ENCODE assay signal across 9 cellular contexts in the genomic region with DNA sequence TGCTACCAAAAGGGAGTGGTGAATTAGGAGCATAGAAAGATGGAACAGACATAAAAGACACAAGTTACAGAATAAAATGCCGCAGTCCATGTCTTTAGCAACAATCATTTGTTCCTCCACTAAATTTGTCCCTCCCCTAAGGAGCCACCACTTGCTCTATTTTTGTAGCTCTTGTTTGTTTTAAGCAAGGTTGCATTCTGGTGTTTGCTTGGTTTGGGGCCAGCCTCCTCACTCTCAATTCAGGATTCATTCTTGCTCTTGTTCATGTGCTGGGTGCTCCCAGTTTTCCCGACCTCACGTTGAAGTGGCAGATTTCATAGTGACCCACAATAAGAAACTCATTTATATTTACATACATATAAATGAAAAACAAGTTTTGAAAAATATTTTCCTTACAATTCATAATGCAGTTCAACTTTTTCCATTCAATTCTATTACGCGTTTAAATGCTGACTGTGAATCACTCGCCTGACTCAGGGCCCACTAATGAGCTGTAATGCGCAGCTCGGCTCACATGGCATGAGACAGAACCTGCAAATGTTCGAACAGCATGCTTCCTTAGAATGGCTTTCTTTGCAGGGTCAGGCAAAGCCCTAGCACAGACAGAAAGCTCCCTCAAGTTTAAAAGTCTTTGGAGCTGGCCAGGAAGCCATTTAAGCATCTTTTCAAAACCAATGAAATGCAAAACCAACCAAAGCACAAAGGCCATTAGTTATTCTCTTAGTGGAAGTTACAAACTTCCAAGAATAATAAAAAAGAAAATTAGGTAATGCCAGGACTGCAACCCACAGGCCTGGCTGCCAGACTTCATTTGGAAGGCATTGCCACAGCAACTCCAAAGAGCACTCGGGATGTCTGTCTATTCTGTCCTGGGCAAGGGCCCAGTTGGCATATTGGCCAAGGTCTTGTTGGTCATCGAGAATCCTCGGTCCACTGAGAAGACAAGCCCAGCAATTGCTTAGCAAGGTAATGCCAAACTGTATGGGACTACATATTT. TPM values are rescaled to one million over a fixed set of nuclear protein-coding genes. Genes with fewer than 3 reads are reported as not detected.
A peak's percentile ranks its signal among the peaks of the same experiment; 100 is the strongest.
DNase-seq lines count a peak whose midpoint lies in the region; ATAC-seq and TF ChIP-seq lines count a peak whose summit lies in the region.
"Had no signal": no experiment of that assay in that cellular context is flagged by ENCODE, and none has a peak within 500 bp of the region (broad histone marks: within the 10 kb centered on the region; RNA-seq: fewer than 3 reads in every experiment).

No MANE protein-coding gene starts in this region.

- H3K4me3 ChIP-seq in AG04450 (ENCODE audit: low read depth, low read length) (no peak overlapping the region), right lobe of liver (no peak overlapping the region)

- 51% methylated on average over 12 of the region's 12 CpGs for WGBS in right lobe of liver (ENCODE audit: insufficient coverage, low coverage, low lambda C conversion rate, missing lambda C conversion rate)

- H3K27me3 ChIP-seq in AG04450 (ENCODE audit: control insufficient read depth, insufficient read depth, low read length) = no peaks in the 10 kb centered on the region
- H3K27me3 ChIP-seq in right lobe of liver = no peaks in the 10 kb centered on the region

- CTCF ChIA-PET in AG04450 (lab: Charles Lee) = interaction anchor here (1.2 to 2.2 kb wide), 3 partner anchors 11 to 414 kb away, joined by 8 to 17 read pairs (median 9); no protein-coding TSS in a partner anchor

- POLR2A ChIA-PET in AG04450 (lab: Yijun Ruan, JAX) = no interaction called here

- peak; percentile 47 for DNase-seq in AG04450 (ENCODE audit: low read depth, low spot score)
- peak; percentile 86 for DNase-seq in M059J (ENCODE audit: low read depth)
- DNase-seq in right lobe of liver = peak; percentile 75 to 92 (median 85)
- DNase-seq in ureter (ENCODE audit: low spot score) = no peak
- DNase-seq in ecto neural progenitor cell (ENCODE audit: low spot score) = no peak

- peaks cover 0 to 31% (median 13%) of the 10 kb centered on the region in 4 donors for H3K4me1 ChIP-seq in right lobe of liver

- peak overlapping the region; percentile 39 for H3K27ac ChIP-seq in AG04450 (ENCODE audit: low read depth, low read length)
- H3K27ac ChIP-seq in cingulate gyrus (ENCODE audit: low read depth, low read length) = peak overlapping the region; percentile 14
- peak overlapping the region in 2 of 3 donors; percentile 12 to 80 for H3K27ac ChIP-seq in right lobe of liver

- TF ChIP-seq POLR2A in right lobe of liver (IDR thresholded peaks at IDR 0.05) (no peak), GM18505 (IDR thresholded peaks at IDR 0.05; ENCODE audit: borderline replicate concordance, extremely low read depth, insufficient read depth, insufficient read length) (no peak)

- TF ChIP-seq CTCF in AG04450 (IDR thresholded peaks at IDR 0.05; ENCODE audit: low read depth, low read length) (no peak), right lobe of liver (IDR thresholded peaks at IDR 0.05) (no peak)

- H3K9me3 ChIP-seq in AG04450 (ENCODE audit: control insufficient read depth, insufficient read depth, low read length) = no peaks in the 10 kb centered on the region
- H3K9me3 ChIP-seq in right lobe of liver = no peaks in the 10 kb centered on the region

- peak; percentile 74 to 94 (median 84) for ATAC-seq in right lobe of liver
- no peak for ATAC-seq in GM21619 (IDR thresholded peaks at IDR 0.05; ENCODE audit: unreplicated experiment)
- ATAC-seq in GM18505 (IDR thresholded peaks at IDR 0.05; ENCODE audit: unreplicated experiment) = no peak

- no peaks in the 10 kb centered on the region for H3K36me3 ChIP-seq in right lobe of liver

- intact Hi-C loops in right lobe of liver (cut with DNase I) = no loop called here

RNA-seq across cellular contexts. Expression of gene RETREG1, which starts 41.7 kb away (rescaled TPM):
- 0.14 TPM in 1 of 2 replicates, not detected in the other for polyA plus RNA-seq in AG04450 (2011; rRNA removed)
- not detected in 2 replicates for polyA minus RNA-seq in AG04450 (2011; rRNA and poly(A)+ RNA removed)
- total RNA-seq in M059J (2014; rRNA removed; shearing (Covaris generic)) = 0.42 and 2.2 TPM in 2 replicates
- 10 to 100 TPM; 17.2 to 70.8 (median 30.2) TPM for total RNA-seq in right lobe of liver
- 5.9 TPM for total RNA-seq in ureter
- total RNA-seq: glomerular endothelial cell had no signal

Comparison
In these comparisons a context has a peak if more than half of its experiments do, and no peak if none do; other contexts are left out.
1. DNase-seq: peak in AG04450 (single experiment), M059J (single experiment) and right lobe of liver (3 of 3); none in ureter (single experiment) and ecto neural progenitor cell (single experiment).
2. ATAC-seq: peak in right lobe of liver (4 of 4); none in GM21619 (single experiment) and GM18505 (single experiment).
3. Peak in every context shown above with its lines, with median percentiles within 50 percentile points of each other: H3K27ac ChIP-seq.